Comparison of ENCODE assay signal across 1 cellular context in the genomic region with DNA sequence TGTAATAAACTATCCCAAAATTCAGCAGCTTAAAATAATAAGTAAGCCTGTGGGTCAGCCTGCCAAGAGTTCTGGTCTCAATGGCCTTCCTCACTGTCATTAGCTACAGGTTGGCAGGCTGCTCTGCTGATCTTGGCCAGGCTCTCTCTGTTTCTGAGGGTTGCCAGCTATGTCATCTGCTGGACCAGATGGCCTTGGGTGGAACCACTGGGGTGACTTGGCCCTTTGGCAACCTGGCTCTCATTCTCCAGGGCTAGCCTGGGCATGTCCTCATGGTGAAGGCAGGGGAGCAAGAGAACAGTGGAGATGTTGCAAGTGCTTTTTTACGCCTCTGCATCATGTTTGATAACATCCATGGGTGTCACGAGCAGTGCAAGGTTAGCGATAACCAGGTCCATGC.
TF ChIP-seq lines count a peak whose summit lies in the region.

No MANE protein-coding gene starts in this region.

TF ChIP-seq in HepG2, 621 proteins besides CTCF, POLR2A, EP300 and RAD21:
- TF ChIP-seq ZBTB33 (CRISPR knock-in tag; IDR thresholded peaks at IDR 0.05) (0 out of 2 replicates have a peak, but pooled peaks have one; percentile 11), MIER3 (CRISPR knock-in tag; IDR thresholded peaks at IDR 0.05; ENCODE audit: borderline replicate concordance) (no peak), TP53 (CRISPR knock-in tag; conservative IDR thresholded peaks at IDR 0.05) (peak; percentile 85; the same call in 1 of the 2 replicates)
